In the genomic region with DNA sequence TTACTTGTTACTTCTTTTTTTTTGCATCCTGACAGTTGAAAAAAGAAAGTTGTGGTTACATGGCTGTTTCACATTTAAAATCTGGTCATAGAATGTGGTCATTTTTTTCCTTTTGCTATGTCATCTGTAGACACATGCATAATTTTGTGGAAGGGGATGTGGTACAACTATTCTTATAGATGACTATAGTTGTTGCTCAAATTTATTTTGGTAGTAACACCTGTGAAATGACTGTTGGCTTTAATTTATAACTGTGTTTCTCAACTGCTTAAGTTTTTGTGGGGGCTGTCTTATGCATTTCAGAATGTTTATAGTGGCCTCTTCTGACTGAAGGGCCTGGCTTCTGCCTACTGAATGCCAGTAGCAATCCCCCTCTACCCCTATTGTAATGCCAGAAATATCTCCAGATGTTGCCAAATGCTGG, we compare ENCODE assay signal across 1 cellular context.
TF ChIP-seq lines count a peak whose summit lies in the region.

No MANE protein-coding gene starts in this region.

TF ChIP-seq in GM12878, 131 proteins besides CTCF, POLR2A, EP300 and RAD21 (continued from another document and continues in another):
- TF ChIP-seq CUX1 (IDR thresholded peaks at IDR 0.05; ENCODE audit: insufficient replicate concordance, low read depth, low read length): no peak
- TF ChIP-seq MAX (IDR thresholded peaks at IDR 0.05; ENCODE audit: low read depth, low read length): no peak
- peak; percentile 98 for TF ChIP-seq ZNF384 (IDR thresholded peaks at IDR 0.05; ENCODE audit: borderline replicate concordance, low read depth, low read length)
- TF ChIP-seq FOXM1 (IDR thresholded peaks at IDR 0.05; ENCODE audit: low read depth, low read length): peak; percentile 100
- no peak for TF ChIP-seq SMAD5 (IDR thresholded peaks at IDR 0.05; ENCODE audit: low read depth)
- TF ChIP-seq ZNF274 (IDR thresholded peaks at IDR 0.05; ENCODE audit: insufficient read depth, insufficient read length): no peak
- TF ChIP-seq SP1 (IDR thresholded peaks at IDR 0.05; ENCODE audit: low read depth, low read length): peak; percentile 60
- no peak for TF ChIP-seq EGR1 (IDR thresholded peaks at IDR 0.05; ENCODE audit: borderline replicate concordance in 1 of 2, low read depth in 2 of 2, low read length in 2 of 2)
- TF ChIP-seq TCF7 (IDR thresholded peaks at IDR 0.05; ENCODE audit: borderline replicate concordance): peak; percentile 83
- TF ChIP-seq E4F1 (IDR thresholded peaks at IDR 0.05; ENCODE audit: borderline replicate concordance, partially characterized antibody): no peak
- TF ChIP-seq SMARCA5 (IDR thresholded peaks at IDR 0.05): peak; percentile 71; the same call in 1 of the 2 replicates
- TF ChIP-seq, protein P1, sequence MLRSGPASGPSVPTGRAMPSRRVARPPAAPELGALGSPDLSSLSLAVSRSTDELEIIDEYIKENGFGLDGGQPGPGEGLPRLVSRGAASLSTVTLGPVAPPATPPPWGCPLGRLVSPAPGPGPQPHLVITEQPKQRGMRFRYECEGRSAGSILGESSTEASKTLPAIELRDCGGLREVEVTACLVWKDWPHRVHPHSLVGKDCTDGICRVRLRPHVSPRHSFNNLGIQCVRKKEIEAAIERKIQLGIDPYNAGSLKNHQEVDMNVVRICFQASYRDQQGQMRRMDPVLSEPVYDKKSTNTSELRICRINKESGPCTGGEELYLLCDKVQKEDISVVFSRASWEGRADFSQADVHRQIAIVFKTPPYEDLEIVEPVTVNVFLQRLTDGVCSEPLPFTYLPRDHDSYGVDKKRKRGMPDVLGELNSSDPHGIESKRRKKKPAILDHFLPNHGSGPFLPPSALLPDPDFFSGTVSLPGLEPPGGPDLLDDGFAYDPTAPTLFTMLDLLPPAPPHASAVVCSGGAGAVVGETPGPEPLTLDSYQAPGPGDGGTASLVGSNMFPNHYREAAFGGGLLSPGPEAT (IDR thresholded peaks at IDR 0.05; ENCODE audit: low read depth): peak; percentile 94; the same call in 1 of the 2 replicates
- TF ChIP-seq ZBTB11 (CRISPR knock-in tag; IDR thresholded peaks at IDR 0.05): no peak
- no peak; the same call in 1 of the 2 replicates for TF ChIP-seq ZBTB40 (IDR thresholded peaks at IDR 0.05; ENCODE audit: borderline replicate concordance)
- TF ChIP-seq SPI1 (IDR thresholded peaks at IDR 0.05; ENCODE audit: borderline replicate concordance, insufficient read depth, low read depth, low read length): peak; percentile 48; the same call in 1 of the 2 replicates
- TF ChIP-seq CBX5 (IDR thresholded peaks at IDR 0.05; ENCODE audit: low read depth): peak; percentile 86; the same call in 1 of the 2 replicates
- TF ChIP-seq SKIL (IDR thresholded peaks at IDR 0.05; ENCODE audit: low read depth, poor library complexity, severe bottlenecking): peak; percentile 98
- TF ChIP-seq POU2F2 (IDR thresholded peaks at IDR 0.05; ENCODE audit: borderline replicate concordance, low read depth, low read length): peak; percentile 98
- TF ChIP-seq SUPT20H (IDR thresholded peaks at IDR 0.05; ENCODE audit: borderline replicate concordance, control insufficient read depth, low read depth, low read length): no peak
- TF ChIP-seq, protein P2, sequence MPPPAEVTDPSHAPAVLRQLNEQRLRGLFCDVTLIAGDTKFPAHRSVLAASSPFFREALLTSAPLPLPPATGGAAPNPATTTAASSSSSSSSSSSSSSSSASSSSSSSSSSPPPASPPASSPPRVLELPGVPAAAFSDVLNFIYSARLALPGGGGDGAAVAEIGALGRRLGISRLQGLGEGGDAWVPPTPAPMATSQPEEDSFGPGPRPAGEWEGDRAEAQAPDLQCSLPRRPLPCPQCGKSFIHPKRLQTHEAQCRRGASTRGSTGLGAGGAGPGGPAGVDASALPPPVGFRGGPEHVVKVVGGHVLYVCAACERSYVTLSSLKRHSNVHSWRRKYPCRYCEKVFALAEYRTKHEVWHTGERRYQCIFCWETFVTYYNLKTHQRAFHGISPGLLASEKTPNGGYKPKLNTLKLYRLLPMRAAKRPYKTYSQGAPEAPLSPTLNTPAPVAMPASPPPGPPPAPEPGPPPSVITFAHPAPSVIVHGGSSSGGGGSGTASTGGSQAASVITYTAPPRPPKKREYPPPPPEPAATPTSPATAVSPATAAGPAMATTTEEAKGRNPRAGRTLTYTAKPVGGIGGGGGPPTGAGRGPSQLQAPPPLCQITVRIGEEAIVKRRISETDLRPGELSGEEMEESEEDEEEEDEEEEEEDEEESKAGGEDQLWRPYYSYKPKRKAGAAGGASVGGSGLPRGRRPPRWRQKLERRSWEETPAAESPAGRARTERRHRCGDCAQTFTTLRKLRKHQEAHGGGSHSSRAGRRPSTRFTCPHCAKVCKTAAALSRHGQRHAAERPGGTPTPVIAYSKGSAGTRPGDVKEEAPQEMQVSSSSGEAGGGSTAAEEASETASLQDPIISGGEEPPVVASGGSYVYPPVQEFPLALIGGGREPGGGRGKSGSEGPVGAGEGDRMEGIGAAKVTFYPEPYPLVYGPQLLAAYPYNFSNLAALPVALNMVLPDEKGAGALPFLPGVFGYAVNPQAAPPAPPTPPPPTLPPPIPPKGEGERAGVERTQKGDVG (CRISPR knock-in tag; IDR thresholded peaks at IDR 0.05): no peak
- peak; percentile 68; the same call in 1 of the 2 replicates for TF ChIP-seq RAD51 (IDR thresholded peaks at IDR 0.05)
- TF ChIP-seq SREBF1 (IDR thresholded peaks at IDR 0.05; ENCODE audit: low read length): peak; percentile 52; the same call in 1 of the 2 replicates
- peak; percentile 94 for TF ChIP-seq PML (IDR thresholded peaks at IDR 0.05; ENCODE audit: low read length)
- TF ChIP-seq HDAC6 (IDR thresholded peaks at IDR 0.05; ENCODE audit: unreplicated experiment): no peak
- TF ChIP-seq FOXK2 (IDR thresholded peaks at IDR 0.05): no peak
- TF ChIP-seq JUNB (IDR thresholded peaks at IDR 0.05): peak; percentile 98
- peak; percentile 28; the same call in 1 of the 2 replicates for TF ChIP-seq SMC3 (IDR thresholded peaks at IDR 0.05; ENCODE audit: borderline replicate concordance, low read length)
- TF ChIP-seq LARP7 (IDR thresholded peaks at IDR 0.05): no peak
- no peak for TF ChIP-seq WRNIP1 (IDR thresholded peaks at IDR 0.05; ENCODE audit: borderline replicate concordance, low read depth, low read length)
- TF ChIP-seq STAT3 (IDR thresholded peaks at IDR 0.05; ENCODE audit: low read depth, low read length): peak; percentile 98
